ENCODE assay signal across 21 cellular contexts in the genomic region with DNA sequence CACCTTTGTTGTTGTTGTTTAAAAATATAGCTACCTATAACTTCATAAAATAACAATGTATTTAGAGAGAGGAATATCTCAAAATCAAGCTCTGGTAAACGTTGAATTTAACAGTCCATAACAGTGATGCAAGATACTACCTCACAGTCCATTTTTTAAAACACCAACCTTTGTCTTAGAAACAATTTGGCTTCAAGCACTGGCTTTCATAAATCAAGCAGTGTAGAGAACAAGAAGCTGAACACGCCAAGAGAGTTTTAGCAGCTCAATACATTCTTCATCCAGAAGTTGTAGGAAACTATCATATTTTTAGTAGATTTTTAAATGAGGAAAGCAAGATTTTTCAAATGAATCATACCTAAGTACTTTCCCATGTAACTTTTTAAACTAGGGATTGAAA.
"Had no signal": no experiment of that assay in that cellular context is flagged by ENCODE, and none has a peak within 500 bp of the region (broad histone marks: within the 10 kb centered on the region; RNA-seq: fewer than 3 reads in every experiment).

No MANE protein-coding gene starts in this region.

- H3K27me3 Mint-ChIP-seq: activated CD4-positive, alpha-beta T cell treated with anti-CD3 and anti-CD28 coated beads, Interleukin-2, amount 10 ng/mL, durations not matched to agents 24 days and 14 days; activated CD8-positive, alpha-beta memory T cell treated with anti-CD3 and anti-CD28 coated beads, Interleukin-2, amount 10 ng/mL, durations not matched to agents 7 days and 5 days; activated CD8-positive, alpha-beta T cell treated with anti-CD3 and anti-CD28 coated beads for 36 hours; activated naive CD4-positive, alpha-beta T cell treated with anti-CD3 and anti-CD28 coated beads, Interleukin-2, amount 50 U/mL, for 24 hours; natural killer cell treated with Interleukin-12 subunit alpha and Interleukin-12 subunit beta and Interleukin-15 and Interleukin-18, amount 100 ng/mL, for 72 hours; stimulated activated naive CD8-positive, alpha-beta T cell treated with anti-CD3 and anti-CD28 coated beads, Interleukin-15, Interleukin-2, amounts not matched to agents 100 ng/mL and 50 ng/mL, for 24 hours had no signal

- H3K4me1 Mint-ChIP-seq: activated CD4-positive, alpha-beta T cell treated with anti-CD3 and anti-CD28 coated beads, Interleukin-2, amount 10 ng/mL, durations not matched to agents 24 days and 14 days; activated CD8-positive, alpha-beta memory T cell treated with anti-CD3 and anti-CD28 coated beads, Interleukin-2, amount 10 ng/mL, durations not matched to agents 7 days and 5 days; activated naive CD4-positive, alpha-beta T cell treated with anti-CD3 and anti-CD28 coated beads, Interleukin-2, amount 50 U/mL, for 24 hours had no signal

- DNase-seq: activated CD4-positive, alpha-beta T cell treated with anti-CD3 and anti-CD28 coated beads, Interleukin-2, amount 10 ng/mL, durations not matched to agents 24 days and 14 days; activated CD8-positive, alpha-beta memory T cell treated with anti-CD3 and anti-CD28 coated beads, Interleukin-2, amount 10 ng/mL, durations not matched to agents 7 days and 5 days; activated CD8-positive, alpha-beta T cell treated with anti-CD3 and anti-CD28 coated beads for 36 hours; activated gamma-delta T cell; activated T-cell treated with anti-CD3 and anti-CD28 coated beads for 4 hours; cerebellar nuclear complex; cortex of kidney; heart left ventricle; left ventricle myocardium superior; mammary epithelial cell; right cardiac atrium; stimulated activated CD4-positive, alpha-beta T cell treated with anti-CD3 and anti-CD28 coated beads, Interleukin-12 subunit alpha, Interleukin-12 subunit beta, amount 100 ng/mL, for 4 hours; substantia nigra; thyroid gland; upper lobe of right lung had no signal

- H3K4me3 Mint-ChIP-seq: activated CD4-positive, alpha-beta T cell treated with anti-CD3 and anti-CD28 coated beads, Interleukin-2, amount 10 ng/mL, durations not matched to agents 24 days and 14 days; activated CD8-positive, alpha-beta memory T cell treated with anti-CD3 and anti-CD28 coated beads, Interleukin-2, amount 10 ng/mL, durations not matched to agents 7 days and 5 days; activated CD8-positive, alpha-beta T cell treated with anti-CD3 and anti-CD28 coated beads for 36 hours; activated naive CD4-positive, alpha-beta T cell treated with anti-CD3 and anti-CD28 coated beads, Interleukin-2, amount 50 U/mL, for 24 hours; activated T-helper 1 cell treated with anti-CD3 and anti-CD28 coated beads, Interleukin-12 subunit alpha, Interleukin-12 subunit beta, Interleukin-2, Interleukin-4 antibody, amounts not matched to agents 30 ng/mL and 10 ng/mL and 1 ng/mL, durations not matched to agents 14 hours and 24 hours and 36 hours; natural killer cell treated with Interleukin-12 subunit alpha and Interleukin-12 subunit beta and Interleukin-15 and Interleukin-18, amount 100 ng/mL, for 72 hours; stimulated activated naive CD8-positive, alpha-beta T cell treated with anti-CD3 and anti-CD28 coated beads, Interleukin-15, Interleukin-2, amounts not matched to agents 100 ng/mL and 50 ng/mL, for 24 hours had no signal

- H3K36me3 Mint-ChIP-seq: activated CD8-positive, alpha-beta memory T cell treated with anti-CD3 and anti-CD28 coated beads, Interleukin-2, amount 10 ng/mL, durations not matched to agents 7 days and 5 days; activated naive CD4-positive, alpha-beta T cell treated with anti-CD3 and anti-CD28 coated beads, Interleukin-2, amount 50 U/mL, for 24 hours; natural killer cell treated with Interleukin-12 subunit alpha and Interleukin-12 subunit beta and Interleukin-15 and Interleukin-18, amount 100 ng/mL, for 72 hours had no signal

- H3K9me3 ChIP-seq: neutrophil, thyroid gland, upper lobe of right lung had no signal

- ATAC-seq: activated CD8-positive, alpha-beta memory T cell treated with anti-CD3 and anti-CD28 coated beads, Interleukin-2, amount 10 ng/mL, durations not matched to agents 7 days and 5 days; activated CD8-positive, alpha-beta T cell treated with anti-CD3 and anti-CD28 coated beads for 36 hours; heart left ventricle; left ventricle myocardium superior; natural killer cell treated with Interleukin-12 subunit alpha and Interleukin-12 subunit beta and Interleukin-15 and Interleukin-18, amount 100 ng/mL, for 72 hours; right cardiac atrium; upper lobe of right lung had no signal

- H3K27ac Mint-ChIP-seq: activated CD4-positive, alpha-beta T cell treated with anti-CD3 and anti-CD28 coated beads, Interleukin-2, amount 10 ng/mL, durations not matched to agents 24 days and 14 days; activated CD8-positive, alpha-beta memory T cell treated with anti-CD3 and anti-CD28 coated beads, Interleukin-2, amount 10 ng/mL, durations not matched to agents 7 days and 5 days; activated CD8-positive, alpha-beta T cell treated with anti-CD3 and anti-CD28 coated beads for 36 hours; activated naive CD4-positive, alpha-beta T cell treated with anti-CD3 and anti-CD28 coated beads, Interleukin-2, amount 50 U/mL, for 24 hours; activated T-helper 1 cell treated with anti-CD3 and anti-CD28 coated beads, Interleukin-12 subunit alpha, Interleukin-12 subunit beta, Interleukin-2, Interleukin-4 antibody, amounts not matched to agents 30 ng/mL and 10 ng/mL and 1 ng/mL, durations not matched to agents 14 hours and 24 hours and 36 hours; natural killer cell treated with Interleukin-12 subunit alpha and Interleukin-12 subunit beta and Interleukin-15 and Interleukin-18, amount 100 ng/mL, for 72 hours; stimulated activated naive CD8-positive, alpha-beta T cell treated with anti-CD3 and anti-CD28 coated beads, Interleukin-15, Interleukin-2, amounts not matched to agents 100 ng/mL and 50 ng/mL, for 24 hours had no signal

- H3K9me3 Mint-ChIP-seq: activated CD4-positive, alpha-beta T cell treated with anti-CD3 and anti-CD28 coated beads, Interleukin-2, amount 10 ng/mL, durations not matched to agents 24 days and 14 days; activated naive CD4-positive, alpha-beta T cell treated with anti-CD3 and anti-CD28 coated beads, Interleukin-2, amount 50 U/mL, for 24 hours had no signal

- H3K4me3 ChIP-seq: heart left ventricle, thyroid gland, upper lobe of right lung had no signal

- H3K27ac ChIP-seq: heart left ventricle, neutrophil, parathyroid adenoma, thyroid gland, upper lobe of right lung had no signal

- H3K27me3 ChIP-seq: heart left ventricle, neutrophil, thyroid gland, upper lobe of right lung had no signal
